Comparison of ENCODE assay signal across 7 cellular contexts in genomic region chr9:132944294-132945185, GRCh38. TPM values are rescaled to one million over a fixed set of nuclear protein-coding genes. Genes with fewer than 3 reads are reported as not detected.
DNase-seq lines count a peak whose midpoint lies in the region; ATAC-seq, FAIRE-seq and TF ChIP-seq lines count a peak whose summit lies in the region.

Gene TSC1, minus strand, starts transcription at chr9:132944616. Its CDS starts 15,744 bp downstream, at chr9:132928872.

- peak; percentile 37 for ATAC-seq in GM18861 (IDR thresholded peaks at IDR 0.05; ENCODE audit: unreplicated experiment)
- ATAC-seq in HG03135 (IDR thresholded peaks at IDR 0.05; ENCODE audit: unreplicated experiment): peak; percentile 62

- peak within 1 kb of the TSS; percentile 89 for H3K9ac ChIP-seq in mammary epithelial cell (ENCODE audit: insufficient read depth, low read length)

- H3K79me2 ChIP-seq in mammary epithelial cell (ENCODE audit: insufficient read depth, low read length): peaks cover 49% of the 10 kb centered on the region

- H3K4me2 ChIP-seq in mammary epithelial cell (ENCODE audit: insufficient read depth, low read depth, low read length): peak within 1 kb of the TSS; percentile 96

- H3K36me3 ChIP-seq in mammary epithelial cell (ENCODE audit: insufficient read depth, low read length) (no peaks in the 10 kb centered on the region), small intestine (ENCODE audit: control insufficient read depth in 2 of 2, insufficient read depth in 2 of 2, low read length in 2 of 2) (no peaks in the 10 kb centered on the region)

- intact Hi-C loops in mammary epithelial cell (cut with micrococcal nuclease): no loop called here

- peak within 1 kb of the TSS; percentile 95 for H3K27ac ChIP-seq in mammary epithelial cell (ENCODE audit: insufficient read depth, low read depth, low read length)
- peak within 1 kb of the TSS; percentile 82 to 99 for H3K27ac ChIP-seq in small intestine (ENCODE audit: low read depth in 1 of 2, low read length in 1 of 2)

- BruUV-seq in mammary epithelial cell (replicated peaks; lab: Mats Ljungman, UMichigan): no TSS peak

- H3K9me3 ChIP-seq in mammary epithelial cell (replicated peaks; ENCODE audit: insufficient read depth, low read length) (no peaks in the 10 kb centered on the region), small intestine (ENCODE audit: control insufficient read depth, low read depth) (no peaks in the 10 kb centered on the region)

- no peak for FAIRE-seq in small intestine (lab: Jason Lieb, UNC)

- TF ChIP-seq CTCF in WI38 (IDR thresholded peaks at IDR 0.05; ENCODE audit: low read depth, low read length): no peak
- TF ChIP-seq CTCF in mammary epithelial cell (conservative IDR thresholded peaks at IDR 0.05 in 1 of 2, IDR thresholded peaks at IDR 0.05 in 1 of 2; ENCODE audit: extremely low read depth in 1 of 2, insufficient read depth in 1 of 2, low read depth in 1 of 2, low read length in 2 of 2): no peak

- peak within 1 kb of the TSS; percentile 98 for H2AFZ ChIP-seq in mammary epithelial cell (ENCODE audit: low read depth, low read length)

- H3K4me3 ChIP-seq in WI38 (ENCODE audit: low read depth, low read length) (peak within 1 kb of the TSS; percentile 86), mammary epithelial cell (replicated peaks in 1 of 3; ENCODE audit: insufficient read depth in 1 of 3, low read depth in 2 of 3, low read length in 3 of 3) (peak within 1 kb of the TSS; percentile 88 to 95 (median 92)), small intestine (ENCODE audit: low read depth in 1 of 2, low read length in 2 of 2) (peak within 1 kb of the TSS; percentile 96 to 98)

- dilution Hi-C loops in mammary epithelial cell (cut with HindIII; ENCODE audit: low sequenced_read_pairs): no loop called here

- CTCF ChIA-PET in mammary epithelial cell (lab: Charles Lee; ENCODE audit: low non-redundant PET): interaction anchor here (0.5 kb wide), 1 partner anchor 1823 kb away, joined by 6 read pairs; no protein-coding TSS in a partner anchor

- H3K27me3 ChIP-seq in mammary epithelial cell (ENCODE audit: insufficient read depth, low read length) (no peaks in the 10 kb centered on the region), small intestine (ENCODE audit: control insufficient read depth in 2 of 2, insufficient read depth in 2 of 2, low read length in 2 of 2) (no peaks in the 10 kb centered on the region)

- H4K20me1 ChIP-seq in mammary epithelial cell (ENCODE audit: insufficient read depth, low read length): no peaks in the 10 kb centered on the region

- DNase-seq in NCI-H2227 (lab: John Stamatoyannopoulos, UW; ENCODE audit: unreplicated experiment) (peak; percentile 92), mammary epithelial cell (peak; percentile 93), iPS-NIHi11 (ENCODE audit: low spot score) (peak; percentile 96), small intestine (peak; percentile 92)

- in situ Hi-C loops in mammary epithelial cell (cut with MboI; ENCODE audit: low sequenced_read_pairs in 2 of 2): no loop called here

- 4% methylated on average over 10 of the region's 72 CpGs for WGBS in mammary epithelial cell (ENCODE audit: low coverage, missing lambda C conversion rate)
- 0 to 1% (median 1%) methylated on average over 37 to 72 of the region's 72 CpGs for WGBS in small intestine, 3 donors

- H3K4me1 ChIP-seq in mammary epithelial cell (ENCODE audit: insufficient read depth, low read length) (peaks cover 22% of the 10 kb centered on the region), small intestine (ENCODE audit: control insufficient read depth in 2 of 2, insufficient read depth in 1 of 2, low read depth in 1 of 2, low read length in 1 of 2) (peaks cover 0 to 5% of the 10 kb centered on the region in 2 donors)

RNA-seq across cellular contexts. Expression of gene TSC1, which starts in this region (rescaled TPM):
- total RNA-seq in mammary epithelial cell: 10 to 100 TPM; 33.5 to 50.5 TPM
- 22.3 TPM for polyA plus RNA-seq in mammary epithelial cell
- polyA minus RNA-seq in mammary epithelial cell: 47.3 TPM
- polyA plus RNA-seq in small intestine: 10 to 100 TPM in 1 of 3 donors, 1 to 10 TPM in 2; 7.3 to 14.5 (median 9.6) TPM

Comparison
In these comparisons a context has a peak if more than half of its experiments do, and no peak if none do; other contexts are left out.
1. Peak in every context shown above with its lines: DNase-seq, ATAC-seq, H3K4me3 ChIP-seq and H3K27ac ChIP-seq.